12 cellular contexts compared by ENCODE assay signal in the genomic region with DNA sequence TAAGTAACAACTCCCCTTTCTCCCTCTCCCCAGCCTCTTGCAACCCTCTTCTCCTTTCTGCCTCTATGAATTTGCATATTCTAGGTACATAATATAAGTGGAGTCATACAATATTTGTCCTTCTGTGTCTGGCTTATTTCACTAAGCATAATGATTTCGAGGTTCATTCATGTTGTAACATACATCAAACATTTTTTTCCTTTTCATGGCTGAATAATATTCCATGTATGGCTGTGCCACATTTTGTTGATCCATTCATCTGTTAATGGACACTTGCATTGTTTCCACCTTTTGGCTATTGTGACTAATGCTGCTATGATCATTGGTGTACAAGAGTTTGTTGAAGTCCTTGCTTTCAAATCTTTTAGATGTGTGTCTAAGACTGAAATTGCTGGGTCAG. TPM values are rescaled to one million over a fixed set of nuclear protein-coding genes. Genes with fewer than 3 reads are reported as not detected.
"Had no signal": no experiment of that assay in that cellular context is flagged by ENCODE, and none has a peak within 500 bp of the region (broad histone marks: within the 10 kb centered on the region; RNA-seq: fewer than 3 reads in every experiment).

No MANE protein-coding gene starts in this region.

- FAIRE-seq: H1, H54 had no signal

- DNase-seq: GM23248, GOT3, H7, H9, HCEC 1CT, HFFc6 had no signal

- H3K36me3 ChIP-seq: HAP-1 had no signal

- H3K4me3 ChIP-seq: GM23248, GM23338, HAP-1 had no signal

- H3K27ac ChIP-seq: GM23248 had no signal

- ATAC-seq: GM23338, HCT116 had no signal

- H2AFZ ChIP-seq: GM23248, GM23338 had no signal

- H3K9ac ChIP-seq: GM23248 had no signal

- H3K4me2 ChIP-seq: GM23338 had no signal

RNA-seq across cellular contexts. Expression of a gene that starts 17.6 kb away (rescaled TPM):
- total RNA-seq: GM23248, H4, HFFc6 had no signal
- polyA plus RNA-seq: GM23248 had no signal
